Comparison of ENCODE assay signal across 8 cellular contexts in the genomic region with DNA sequence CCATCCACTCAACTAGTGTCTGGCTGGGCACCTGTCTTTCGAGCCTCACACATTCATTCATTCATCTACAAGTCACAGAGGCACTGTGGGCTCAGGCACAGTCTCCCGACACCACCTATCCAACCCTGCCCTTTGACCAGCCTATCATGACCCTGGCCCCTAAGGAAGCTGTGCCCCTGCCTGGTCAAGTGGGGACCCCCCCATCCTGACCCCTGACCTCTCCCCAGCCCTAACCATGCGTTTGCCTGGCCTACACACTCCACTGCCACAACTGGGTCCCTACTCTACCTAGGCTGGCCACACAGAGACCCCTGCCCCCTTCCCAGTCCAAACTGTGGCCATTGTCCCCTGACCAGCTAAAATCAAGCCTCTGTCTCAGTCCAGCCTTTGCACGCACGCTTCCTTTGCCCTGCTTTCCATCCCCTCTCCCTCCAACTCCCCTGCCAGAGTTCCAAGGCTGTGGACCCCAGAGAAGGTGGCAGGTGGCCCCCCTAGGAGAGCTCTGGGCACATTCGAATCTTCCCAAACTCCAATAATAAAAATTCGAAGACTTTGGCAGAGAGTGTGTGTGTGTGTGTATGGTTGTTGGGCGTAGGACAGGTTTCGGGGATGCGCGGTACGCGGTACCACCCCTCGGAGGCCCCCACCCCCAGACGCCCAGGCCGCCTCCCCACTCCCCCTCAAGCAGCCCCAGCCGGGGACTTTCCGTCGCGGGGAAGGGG. TPM values are rescaled to one million over a fixed set of nuclear protein-coding genes. Genes with fewer than 3 reads are reported as not detected.
DNase-seq lines count a peak whose midpoint lies in the region; ATAC-seq and TF ChIP-seq lines count a peak whose summit lies in the region.

No MANE protein-coding gene starts in this region.

- H3K9me3 ChIP-seq in mesenchymal stem cell (ENCODE audit: control insufficient read depth, low read length) (no peaks in the 10 kb centered on the region), vagina (no peaks in the 10 kb centered on the region)

- in situ Hi-C loops in astrocyte of the spinal cord (cut with HindIII; ENCODE audit: low sequenced_read_pairs), result no loop called here

- H4K91ac ChIP-seq in mesenchymal stem cell (ENCODE audit: low read length), result peak overlapping the region; percentile 52

- H3K4me2 ChIP-seq in mesenchymal stem cell (ENCODE audit: low read length, poor library complexity, severe bottlenecking), result peak overlapping the region; percentile 98

- no peak overlapping the region for H3K4ac ChIP-seq in mesenchymal stem cell (ENCODE audit: low read depth in 1 of 2, low read length in 2 of 2)

- TF ChIP-seq CTCF in astrocyte of the spinal cord (IDR thresholded peaks at IDR 0.05; ENCODE audit: low read depth, low read length) (no peak), vagina (IDR thresholded peaks at IDR 0.05) (no peak)

- H2BK5ac ChIP-seq in mesenchymal stem cell (ENCODE audit: low read depth, low read length, poor library complexity, severe bottlenecking), result no peak overlapping the region

- H3K4me3 ChIP-seq in astrocyte of the spinal cord (ENCODE audit: low read depth, low read length) (peak overlapping the region; percentile 56), mesenchymal stem cell (ENCODE audit: insufficient read depth in 1 of 2, low read depth in 1 of 2, low read length in 2 of 2) (peak overlapping the region in 1 of 2 experiments; percentile 65), vagina (peak overlapping the region; percentile 54 to 63)

- intact Hi-C loops in vagina (cut with DNase I), result no loop called here

- no peak for TF ChIP-seq POLR2A in vagina (IDR thresholded peaks at IDR 0.05)

- no peak overlapping the region for H2BK12ac ChIP-seq in mesenchymal stem cell (ENCODE audit: low read length in 2 of 2)

- peak; percentile 53 to 72 for DNase-seq in stimulated activated CD8-positive, alpha-beta memory T cell treated with anti-CD3 and anti-CD28 coated beads, Interleukin-2, amount 100 ng/mL, for 1 hour (ENCODE audit: low read depth in 2 of 2)
- no peak for DNase-seq in stimulated activated CD8-positive, alpha-beta memory T cell treated with anti-CD3 and anti-CD28 coated beads, Interleukin-4, amount 100 ng/mL, for 48 hours
- DNase-seq in astrocyte of the spinal cord (ENCODE audit: low read depth, low spot score) (no peak), mesenchymal stem cell (no peak), vagina (ENCODE audit: extremely low spot score in 2 of 2) (no peak)
- no peak for DNase-seq in activated effector memory CD4-positive, alpha-beta T cell treated with anti-CD3 and anti-CD28 coated beads, Interleukin-2, amount 50 U/mL, for 16 hours

- peaks cover 8 to 39% of the 10 kb centered on the region in 2 experiments for H3K27me3 ChIP-seq in mesenchymal stem cell (ENCODE audit: control insufficient read depth in 1 of 2, insufficient read depth in 1 of 2, low read length in 2 of 2)
- no peaks in the 10 kb centered on the region for H3K27me3 ChIP-seq in vagina

- peak overlapping the region; percentile 55 for H2AFZ ChIP-seq in mesenchymal stem cell (ENCODE audit: low read depth, low read length)

- no peak overlapping the region for H3K27ac ChIP-seq in mesenchymal stem cell (ENCODE audit: low read length, poor library complexity, severe bottlenecking)
- peak overlapping the region; percentile 72 for H3K27ac ChIP-seq in vagina

- no peak for ATAC-seq in HG03378 (IDR thresholded peaks at IDR 0.05; ENCODE audit: unreplicated experiment)
- ATAC-seq in GM18870 (IDR thresholded peaks at IDR 0.05; ENCODE audit: unreplicated experiment), result no peak

- no peak overlapping the region for H4K8ac ChIP-seq in mesenchymal stem cell (ENCODE audit: low read length)

- no peak overlapping the region for H2AK5ac ChIP-seq in mesenchymal stem cell (ENCODE audit: low read length, severe bottlenecking)

- peak overlapping the region in 1 of 2 experiments; percentile 59 for H3K14ac ChIP-seq in mesenchymal stem cell (ENCODE audit: low read length in 2 of 2)

- peak overlapping the region; percentile 57 for H3K9ac ChIP-seq in mesenchymal stem cell (ENCODE audit: low read length)

- peak overlapping the region in 1 of 2 experiments; percentile 42 for H3K23ac ChIP-seq in mesenchymal stem cell (ENCODE audit: low read length in 2 of 2)

- 33% methylated on average over 11 of the region's 20 CpGs for WGBS in mesenchymal stem cell

- peak overlapping the region in 1 of 2 experiments; percentile 86 for H3K18ac ChIP-seq in mesenchymal stem cell (ENCODE audit: low read depth in 1 of 2, low read length in 2 of 2)

- H2BK120ac ChIP-seq in mesenchymal stem cell (ENCODE audit: low read depth, low read length), result peak overlapping the region; percentile 64

- no peaks in the 10 kb centered on the region for H3K79me1 ChIP-seq in mesenchymal stem cell (replicated peaks; ENCODE audit: low read length, poor library complexity, severe bottlenecking)

- H3K4me1 ChIP-seq in mesenchymal stem cell (ENCODE audit: control insufficient read depth, insufficient read depth, low read depth, low read length) (peaks cover 11% of the 10 kb centered on the region), vagina (peaks cover 15% of the 10 kb centered on the region)

- H3K36me3 ChIP-seq in mesenchymal stem cell (ENCODE audit: control insufficient read depth in 1 of 2, insufficient read depth in 2 of 2, low read depth in 1 of 2, low read length in 2 of 2), result no peaks in the 10 kb centered on the region
- no peaks in the 10 kb centered on the region for H3K36me3 ChIP-seq in vagina

- no peak overlapping the region for H2BK15ac ChIP-seq in mesenchymal stem cell (ENCODE audit: low read depth, poor library complexity, severe bottlenecking)

RNA-seq across cellular contexts. Expression of a gene that starts 0.4 kb away (rescaled TPM):
- polyA plus RNA-seq in mesenchymal stem cell (2013, experiment 1 of 2), result 7.5 TPM
- polyA plus RNA-seq in mesenchymal stem cell (2013, experiment 2 of 2), result 7.9 TPM
- total RNA-seq in vagina, result 1.5 TPM

RNA-seq across cellular contexts. Expression of a gene that starts 3.2 kb away (rescaled TPM):
- polyA plus RNA-seq in mesenchymal stem cell (2013, experiment 1 of 2), result not detected
- polyA plus RNA-seq in mesenchymal stem cell (2013, experiment 2 of 2), result not detected
- total RNA-seq in vagina, result not detected

RNA-seq across cellular contexts. Expression of a gene that starts 25.0 kb away (rescaled TPM):
- 6.8 TPM for polyA plus RNA-seq in mesenchymal stem cell (2013, experiment 1 of 2)
- 6.4 TPM for polyA plus RNA-seq in mesenchymal stem cell (2013, experiment 2 of 2)
- 9.6 TPM for total RNA-seq in vagina

RNA-seq across cellular contexts. Expression of a gene that starts 30.7 kb away (rescaled TPM):
- polyA plus RNA-seq in mesenchymal stem cell (2013, experiment 1 of 2), result 0.43 TPM
- polyA plus RNA-seq in mesenchymal stem cell (2013, experiment 2 of 2), result 0.51 TPM
- total RNA-seq in vagina, result 0.98 TPM

RNA-seq across cellular contexts. Expression of a gene that starts 41.4 kb away (rescaled TPM):
- 0.68 TPM for polyA plus RNA-seq in mesenchymal stem cell (2013, experiment 1 of 2)
- 0.47 TPM for polyA plus RNA-seq in mesenchymal stem cell (2013, experiment 2 of 2)
- total RNA-seq in vagina, result 2.7 TPM

Comparison
In these comparisons a context has a peak if more than half of its experiments do, and no peak if none do; other contexts are left out.
1. DNase-seq: peak in stimulated activated CD8-positive, alpha-beta memory T cell treated with anti-CD3 and anti-CD28 coated beads, Interleukin-2, amount 100 ng/mL, for 1 hour (2 of 2); none in stimulated activated CD8-positive, alpha-beta memory T cell treated with anti-CD3 and anti-CD28 coated beads, Interleukin-4, amount 100 ng/mL, for 48 hours (single experiment), astrocyte of the spinal cord (single experiment), mesenchymal stem cell (single experiment), vagina (0 of 2) and activated effector memory CD4-positive, alpha-beta T cell treated with anti-CD3 and anti-CD28 coated beads, Interleukin-2, amount 50 U/mL, for 16 hours (single experiment).